20 cellular contexts compared by ENCODE assay signal in genomic region chr18:73653251-73653650, GRCh38.
A peak's percentile ranks its signal among the peaks of the same experiment; 100 is the strongest.
DNase-seq lines count a peak whose midpoint lies in the region; ATAC-seq, FAIRE-seq and TF ChIP-seq lines count a peak whose summit lies in the region.
"Had no signal": no experiment of that assay in that cellular context is flagged by ENCODE, and none has a peak within 500 bp of the region (broad histone marks: within the 10 kb centered on the region; RNA-seq: fewer than 3 reads in every experiment).

No MANE protein-coding gene starts in this region.

- H3K27me3 ChIP-seq in keratinocyte (ENCODE audit: control insufficient read depth, extremely low read depth, insufficient read depth, low read length) = no peaks in the 10 kb centered on the region
- H3K27me3 ChIP-seq in CD4-positive, alpha-beta T cell (ENCODE audit: control insufficient read depth, insufficient read depth, low read length) = no peaks in the 10 kb centered on the region

- H3K27ac ChIP-seq in keratinocyte (ENCODE audit: control insufficient read depth, insufficient read depth, low read length) = peak overlapping the region; percentile 54
- H3K27ac ChIP-seq in CD4-positive, alpha-beta T cell (ENCODE audit: low read depth, low read length) = no peak overlapping the region

- no peaks in the 10 kb centered on the region for H3K79me2 ChIP-seq in keratinocyte (ENCODE audit: control insufficient read depth, insufficient read depth, low read length)

- no peaks in the 10 kb centered on the region for H3K36me3 Mint-ChIP-seq in nephron progenitor cell (ENCODE audit: low read depth)
- no peaks in the 10 kb centered on the region for H3K36me3 Mint-ChIP-seq in CD4-positive, alpha-beta T cell (ENCODE audit: low read depth)
- H3K36me3 Mint-ChIP-seq: CD8-positive, alpha-beta T cell had no signal

- POLR2A ChIA-PET in CD4-positive, alpha-beta T cell (lab: Charles Lee) = no interaction called here

- H3K4me3 ChIP-seq in epithelial cell of esophagus (ENCODE audit: low read length) (no peak overlapping the region), keratinocyte (ENCODE audit: control insufficient read depth in 2 of 3, extremely low read depth in 1 of 3, insufficient read depth in 2 of 3, low read depth in 1 of 3, low read length in 3 of 3) (no peak overlapping the region)
- H3K4me3 ChIP-seq: GM12878, HAP-1 had no signal

- ATAC-seq in CD4-positive, alpha-beta T cell (ENCODE audit: poor library complexity) = no peak
- ATAC-seq: CD8-positive, alpha-beta T cell; GM12878 had no signal

- no peak overlapping the region for H3K9ac ChIP-seq in keratinocyte (ENCODE audit: control insufficient read depth, extremely low read depth, insufficient read depth, low read length)

- peak overlapping the region; percentile 1 for H3K4me2 ChIP-seq in keratinocyte (ENCODE audit: control insufficient read depth, extremely low read depth, insufficient read depth, low read depth, low read length)

- dilution Hi-C loops in keratinocyte (cut with MboI; ENCODE audit: extremely low pct_ligation_motif_present, low sequenced_read_pairs) = no loop called here

- no peaks in the 10 kb centered on the region for H3K36me3 ChIP-seq in keratinocyte (ENCODE audit: control insufficient read depth in 2 of 2, extremely low read depth in 1 of 2, insufficient read depth in 2 of 2, low read length in 2 of 2)
- H3K36me3 ChIP-seq: HAP-1 had no signal

- no peak for TF ChIP-seq CTCF in epithelial cell of esophagus (IDR thresholded peaks at IDR 0.05; ENCODE audit: insufficient read depth, low read depth, low read length, missing control alignments)
- TF ChIP-seq CTCF in keratinocyte (optimal IDR thresholded peaks at IDR 0.05 in 1 of 3, IDR thresholded peaks at IDR 0.05 in 1 of 3, conservative IDR thresholded peaks at IDR 0.05 in 1 of 3; ENCODE audit: extremely low read depth in 1 of 3, insufficient read depth in 2 of 3, low read length in 3 of 3) = no peak
- no peak for TF ChIP-seq CTCF in nephron progenitor cell (IDR thresholded peaks at IDR 0.05)
- TF ChIP-seq CTCF in CD4-positive, alpha-beta T cell (IDR thresholded peaks at IDR 0.05) = no peak

- H3K9me1 ChIP-seq in keratinocyte (ENCODE audit: control insufficient read depth, extremely low read depth, insufficient read depth, low read length) = no peaks in the 10 kb centered on the region

- H3K27ac Mint-ChIP-seq in nephron progenitor cell = peak overlapping the region; percentile 38
- no peak overlapping the region for H3K27ac Mint-ChIP-seq in CD4-positive, alpha-beta T cell
- H3K27ac Mint-ChIP-seq: CD8-positive, alpha-beta T cell; HFFc6 had no signal

- H3K4me1 Mint-ChIP-seq in nephron progenitor cell = peaks cover 13% of the 10 kb centered on the region
- H3K4me1 Mint-ChIP-seq in CD4-positive, alpha-beta T cell (ENCODE audit: low read depth) = no peaks in the 10 kb centered on the region

- peaks cover 13% of the 10 kb centered on the region for H3K4me1 ChIP-seq in keratinocyte (ENCODE audit: control insufficient read depth, extremely low read depth, insufficient read depth, low read length)
- H3K4me1 ChIP-seq: Caco-2, HAP-1 had no signal

- no peaks in the 10 kb centered on the region for H4K20me1 ChIP-seq in keratinocyte (ENCODE audit: control insufficient read depth, extremely low read depth, insufficient read depth, low read length)

- no peaks in the 10 kb centered on the region for H3K9me3 ChIP-seq in keratinocyte (ENCODE audit: control insufficient read depth, low read depth, low read length)
- no peaks in the 10 kb centered on the region for H3K9me3 ChIP-seq in CD4-positive, alpha-beta T cell (ENCODE audit: control insufficient read depth, low read length)
- H3K9me3 ChIP-seq: Caco-2, HAP-1 had no signal

- FAIRE-seq in keratinocyte (lab: Jason Lieb, UNC) = peak; percentile 58
- FAIRE-seq: GM12878, GM19239, H54 had no signal

- no peaks in the 10 kb centered on the region for H3K27me3 Mint-ChIP-seq in nephron progenitor cell (ENCODE audit: low read depth, poor library complexity)
- no peaks in the 10 kb centered on the region for H3K27me3 Mint-ChIP-seq in CD4-positive, alpha-beta T cell

- no peak overlapping the region for H3K4me3 Mint-ChIP-seq in nephron progenitor cell
- H3K4me3 Mint-ChIP-seq in CD4-positive, alpha-beta T cell = no peak overlapping the region
- H3K4me3 Mint-ChIP-seq: CD8-positive, alpha-beta T cell; HFFc6 had no signal

- H2AFZ ChIP-seq in keratinocyte (ENCODE audit: control insufficient read depth, low read length) = peak overlapping the region; percentile 47

- intact Hi-C loops in CD4-positive, alpha-beta T cell (cut with DNase I, micrococcal nuclease) = no loop called here

- no peaks in the 10 kb centered on the region for H3K9me3 Mint-ChIP-seq in nephron progenitor cell
- H3K9me3 Mint-ChIP-seq in CD4-positive, alpha-beta T cell = no peaks in the 10 kb centered on the region
- H3K9me3 Mint-ChIP-seq: CD8-positive, alpha-beta T cell; HFFc6 had no signal

- CTCF ChIA-PET in CD4-positive, alpha-beta T cell (lab: Charles Lee) = no interaction called here

- DNase-seq in NCI-H82 treated with DMSO at 0.1 percent for 48 hours (lab: John Stamatoyannopoulos, UW; ENCODE audit: unreplicated experiment) = peak; percentile 11
- peak; percentile 56 for DNase-seq in epithelial cell of esophagus (ENCODE audit: low read depth)
- no peak for DNase-seq in keratinocyte (ENCODE audit: low read depth, low spot score)
- no peak for DNase-seq in nephron progenitor cell
- no peak for DNase-seq in NCI-H2171 (lab: John Stamatoyannopoulos, UW)
- no peak for DNase-seq in CD4-positive, alpha-beta T cell
- no peak for DNase-seq in amygdala (lab: John Stamatoyannopoulos, UW)
- no peak for DNase-seq in DMS79 treated with DMSO at 0.1 percent for 48 hours (lab: John Stamatoyannopoulos, UW)
- DNase-seq: C1 segment of cervical spinal cord; Caco-2; CD8-positive, alpha-beta T cell; DMS153; EL; GDM1; GOT3; HFFc6 had no signal

Comparison
In these comparisons a context has a peak if more than half of its experiments do, and no peak if none do; other contexts are left out.
1. DNase-seq: peak in NCI-H82 treated with DMSO at 0.1 percent for 48 hours (single experiment) and epithelial cell of esophagus (single experiment); none in keratinocyte (single experiment), nephron progenitor cell (single experiment), NCI-H2171 (single experiment), CD4-positive, alpha-beta T cell (0 of 10), amygdala (0 of 56) and DMS79 treated with DMSO at 0.1 percent for 48 hours (single experiment).